ENCODE assay signal across 1 cellular context in genomic region chr16:78311831-78312230, GRCh38.
TF ChIP-seq lines count a peak whose summit lies in the region.

No MANE protein-coding gene starts in this region.

TF ChIP-seq in GM23338, 12 proteins besides CTCF, POLR2A, EP300 and RAD21 (continued from another document):
- no peak for TF ChIP-seq ZNF462 (CRISPR knock-in tag; IDR thresholded peaks at IDR 0.05)
- TF ChIP-seq ZNF114 (CRISPR knock-in tag; IDR thresholded peaks at IDR 0.05), result no peak
- TF ChIP-seq STAT1 (IDR thresholded peaks at IDR 0.05; ENCODE audit: unreplicated experiment), result no peak
- TF ChIP-seq, protein P1, sequence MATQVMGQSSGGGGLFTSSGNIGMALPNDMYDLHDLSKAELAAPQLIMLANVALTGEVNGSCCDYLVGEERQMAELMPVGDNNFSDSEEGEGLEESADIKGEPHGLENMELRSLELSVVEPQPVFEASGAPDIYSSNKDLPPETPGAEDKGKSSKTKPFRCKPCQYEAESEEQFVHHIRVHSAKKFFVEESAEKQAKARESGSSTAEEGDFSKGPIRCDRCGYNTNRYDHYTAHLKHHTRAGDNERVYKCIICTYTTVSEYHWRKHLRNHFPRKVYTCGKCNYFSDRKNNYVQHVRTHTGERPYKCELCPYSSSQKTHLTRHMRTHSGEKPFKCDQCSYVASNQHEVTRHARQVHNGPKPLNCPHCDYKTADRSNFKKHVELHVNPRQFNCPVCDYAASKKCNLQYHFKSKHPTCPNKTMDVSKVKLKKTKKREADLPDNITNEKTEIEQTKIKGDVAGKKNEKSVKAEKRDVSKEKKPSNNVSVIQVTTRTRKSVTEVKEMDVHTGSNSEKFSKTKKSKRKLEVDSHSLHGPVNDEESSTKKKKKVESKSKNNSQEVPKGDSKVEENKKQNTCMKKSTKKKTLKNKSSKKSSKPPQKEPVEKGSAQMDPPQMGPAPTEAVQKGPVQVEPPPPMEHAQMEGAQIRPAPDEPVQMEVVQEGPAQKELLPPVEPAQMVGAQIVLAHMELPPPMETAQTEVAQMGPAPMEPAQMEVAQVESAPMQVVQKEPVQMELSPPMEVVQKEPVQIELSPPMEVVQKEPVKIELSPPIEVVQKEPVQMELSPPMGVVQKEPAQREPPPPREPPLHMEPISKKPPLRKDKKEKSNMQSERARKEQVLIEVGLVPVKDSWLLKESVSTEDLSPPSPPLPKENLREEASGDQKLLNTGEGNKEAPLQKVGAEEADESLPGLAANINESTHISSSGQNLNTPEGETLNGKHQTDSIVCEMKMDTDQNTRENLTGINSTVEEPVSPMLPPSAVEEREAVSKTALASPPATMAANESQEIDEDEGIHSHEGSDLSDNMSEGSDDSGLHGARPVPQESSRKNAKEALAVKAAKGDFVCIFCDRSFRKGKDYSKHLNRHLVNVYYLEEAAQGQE (IDR thresholded peaks at IDR 0.05; ENCODE audit: unreplicated experiment), result no peak
- no peak for TF ChIP-seq EZH2 (IDR thresholded peaks at IDR 0.05; ENCODE audit: low read depth, unreplicated experiment)
- TF ChIP-seq JUNB (IDR thresholded peaks at IDR 0.05; ENCODE audit: unreplicated experiment), result no peak
- no peak for TF ChIP-seq POLR2AphosphoS5 (IDR thresholded peaks at IDR 0.05; ENCODE audit: low read depth)
- TF ChIP-seq CREB1 (CRISPR knock-in tag; IDR thresholded peaks at IDR 0.05; ENCODE audit: low read depth), result no peak
- no peak for TF ChIP-seq EZH2phosphoT487 (IDR thresholded peaks at IDR 0.05; ENCODE audit: unreplicated experiment)
- TF ChIP-seq ZNF331 (CRISPR knock-in tag; IDR thresholded peaks at IDR 0.05; ENCODE audit: low read depth), result no peak
- no peak for TF ChIP-seq NANOG (IDR thresholded peaks at IDR 0.05; ENCODE audit: borderline replicate concordance)
